1 cellular context compared by ENCODE assay signal in the genomic region with DNA sequence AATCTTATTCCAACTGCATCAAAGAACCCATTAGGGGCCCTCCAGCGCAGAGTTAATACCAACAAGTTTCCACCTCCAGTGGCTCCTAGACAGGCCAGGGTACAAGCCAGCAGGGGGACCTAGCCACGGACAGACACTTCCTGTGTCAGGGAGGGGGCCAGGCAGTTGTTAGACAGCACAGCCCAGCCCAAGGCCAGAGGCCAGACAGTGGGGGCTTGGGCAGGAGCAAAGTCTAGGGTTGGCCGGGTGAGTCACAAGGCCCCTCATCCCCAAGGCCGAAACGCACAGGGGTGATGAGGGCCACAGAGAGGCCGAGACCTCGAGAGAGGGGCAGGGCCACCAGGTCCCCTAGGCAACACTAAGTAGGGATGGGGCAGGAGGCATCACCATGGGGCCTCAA.
TF ChIP-seq lines count a peak whose summit lies in the region.

No MANE protein-coding gene starts in this region.

TF ChIP-seq in HepG2, 621 proteins besides CTCF, POLR2A, EP300 and RAD21 (continued from another document and continues in another):
- TF ChIP-seq, protein P1, sequence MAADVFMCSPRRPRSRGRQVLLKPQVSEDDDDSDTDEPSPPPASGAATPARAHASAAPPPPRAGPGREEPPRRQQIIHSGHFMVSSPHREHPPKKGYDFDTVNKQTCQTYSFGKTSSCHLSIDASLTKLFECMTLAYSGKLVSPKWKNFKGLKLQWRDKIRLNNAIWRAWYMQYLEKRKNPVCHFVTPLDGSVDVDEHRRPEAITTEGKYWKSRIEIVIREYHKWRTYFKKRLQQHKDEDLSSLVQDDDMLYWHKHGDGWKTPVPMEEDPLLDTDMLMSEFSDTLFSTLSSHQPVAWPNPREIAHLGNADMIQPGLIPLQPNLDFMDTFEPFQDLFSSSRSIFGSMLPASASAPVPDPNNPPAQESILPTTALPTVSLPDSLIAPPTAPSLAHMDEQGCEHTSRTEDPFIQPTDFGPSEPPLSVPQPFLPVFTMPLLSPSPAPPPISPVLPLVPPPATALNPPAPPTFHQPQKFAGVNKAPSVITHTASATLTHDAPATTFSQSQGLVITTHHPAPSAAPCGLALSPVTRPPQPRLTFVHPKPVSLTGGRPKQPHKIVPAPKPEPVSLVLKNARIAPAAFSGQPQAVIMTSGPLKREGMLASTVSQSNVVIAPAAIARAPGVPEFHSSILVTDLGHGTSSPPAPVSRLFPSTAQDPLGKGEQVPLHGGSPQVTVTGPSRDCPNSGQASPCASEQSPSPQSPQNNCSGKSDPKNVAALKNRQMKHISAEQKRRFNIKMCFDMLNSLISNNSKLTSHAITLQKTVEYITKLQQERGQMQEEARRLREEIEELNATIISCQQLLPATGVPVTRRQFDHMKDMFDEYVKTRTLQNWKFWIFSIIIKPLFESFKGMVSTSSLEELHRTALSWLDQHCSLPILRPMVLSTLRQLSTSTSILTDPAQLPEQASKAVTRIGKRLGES (CRISPR knock-in tag; IDR thresholded peaks at IDR 0.05; ENCODE audit: borderline replicate concordance), result no peak
- TF ChIP-seq DMAP1 (CRISPR knock-in tag; IDR thresholded peaks at IDR 0.05) (no peak), ISX (CRISPR knock-in tag; conservative IDR thresholded peaks at IDR 0.05) (no peak), ONECUT2 (CRISPR knock-in tag; IDR thresholded peaks at IDR 0.05) (no peak), ZEB1 (IDR thresholded peaks at IDR 0.05; ENCODE audit: insufficient replicate concordance, low read depth) (no peak), SNRNP70 (IDR thresholded peaks at IDR 0.05; ENCODE audit: low read depth, low read length) (no peak), ZNF282 (IDR thresholded peaks at IDR 0.05; ENCODE audit: partially characterized antibody) (no peak), NFE2L2 (IDR thresholded peaks at IDR 0.05; ENCODE audit: low read length) (no peak), FOXC1 (CRISPR knock-in tag; IDR thresholded peaks at IDR 0.05; ENCODE audit: borderline replicate concordance) (no peak), FLYWCH1 (CRISPR knock-in tag; IDR thresholded peaks at IDR 0.05) (no peak), ZNF136 (CRISPR knock-in tag; IDR thresholded peaks at IDR 0.05; ENCODE audit: low read depth) (no peak), ZNF879 (CRISPR knock-in tag; IDR thresholded peaks at IDR 0.05) (no peak), ZNF558 (CRISPR knock-in tag; IDR thresholded peaks at IDR 0.05; ENCODE audit: borderline replicate concordance) (no peak), ZNF230 (CRISPR knock-in tag; IDR thresholded peaks at IDR 0.05) (no peak), ARNT2 (CRISPR knock-in tag; IDR thresholded peaks at IDR 0.05; ENCODE audit: low read depth) (no peak), U2AF2 (IDR thresholded peaks at IDR 0.05; ENCODE audit: low read depth, low read length) (no peak), ZBTB20 (CRISPR knock-in tag; IDR thresholded peaks at IDR 0.05; ENCODE audit: borderline replicate concordance, low read depth) (peak; percentile 51; the same call in 1 of the 2 replicates), ZC3H4 (CRISPR knock-in tag; IDR thresholded peaks at IDR 0.05; ENCODE audit: borderline replicate concordance) (no peak), RFXANK (CRISPR knock-in tag; IDR thresholded peaks at IDR 0.05) (no peak), SMC3 (IDR thresholded peaks at IDR 0.05; ENCODE audit: low read length) (no peak), JUN (CRISPR knock-in tag; IDR thresholded peaks at IDR 0.05) (peak; percentile 87; the same call in 1 of the 2 replicates), HOXA9 (CRISPR knock-in tag; IDR thresholded peaks at IDR 0.05; ENCODE audit: borderline replicate concordance) (no peak)
- TF ChIP-seq, protein P2, sequence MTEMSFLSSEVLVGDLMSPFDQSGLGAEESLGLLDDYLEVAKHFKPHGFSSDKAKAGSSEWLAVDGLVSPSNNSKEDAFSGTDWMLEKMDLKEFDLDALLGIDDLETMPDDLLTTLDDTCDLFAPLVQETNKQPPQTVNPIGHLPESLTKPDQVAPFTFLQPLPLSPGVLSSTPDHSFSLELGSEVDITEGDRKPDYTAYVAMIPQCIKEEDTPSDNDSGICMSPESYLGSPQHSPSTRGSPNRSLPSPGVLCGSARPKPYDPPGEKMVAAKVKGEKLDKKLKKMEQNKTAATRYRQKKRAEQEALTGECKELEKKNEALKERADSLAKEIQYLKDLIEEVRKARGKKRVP (CRISPR knock-in tag; IDR thresholded peaks at IDR 0.05), result no peak
- TF ChIP-seq, protein P3, sequence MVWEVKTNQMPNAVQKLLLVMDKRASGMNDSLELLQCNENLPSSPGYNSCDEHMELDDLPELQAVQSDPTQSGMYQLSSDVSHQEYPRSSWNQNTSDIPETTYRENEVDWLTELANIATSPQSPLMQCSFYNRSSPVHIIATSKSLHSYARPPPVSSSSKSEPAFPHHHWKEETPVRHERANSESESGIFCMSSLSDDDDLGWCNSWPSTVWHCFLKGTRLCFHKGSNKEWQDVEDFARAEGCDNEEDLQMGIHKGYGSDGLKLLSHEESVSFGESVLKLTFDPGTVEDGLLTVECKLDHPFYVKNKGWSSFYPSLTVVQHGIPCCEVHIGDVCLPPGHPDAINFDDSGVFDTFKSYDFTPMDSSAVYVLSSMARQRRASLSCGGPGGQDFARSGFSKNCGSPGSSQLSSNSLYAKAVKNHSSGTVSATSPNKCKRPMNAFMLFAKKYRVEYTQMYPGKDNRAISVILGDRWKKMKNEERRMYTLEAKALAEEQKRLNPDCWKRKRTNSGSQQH (CRISPR knock-in tag; IDR thresholded peaks at IDR 0.05; ENCODE audit: low read depth), result no peak
- TF ChIP-seq, protein P4, sequence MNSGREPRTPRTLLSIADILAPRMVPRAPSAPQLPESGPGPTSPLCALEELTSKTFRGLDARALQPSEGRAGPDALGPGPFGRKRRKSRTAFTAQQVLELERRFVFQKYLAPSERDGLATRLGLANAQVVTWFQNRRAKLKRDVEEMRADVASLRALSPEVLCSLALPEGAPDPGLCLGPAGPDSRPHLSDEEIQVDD (CRISPR knock-in tag; IDR thresholded peaks at IDR 0.05; ENCODE audit: borderline replicate concordance), result no peak
- TF ChIP-seq, protein P5, sequence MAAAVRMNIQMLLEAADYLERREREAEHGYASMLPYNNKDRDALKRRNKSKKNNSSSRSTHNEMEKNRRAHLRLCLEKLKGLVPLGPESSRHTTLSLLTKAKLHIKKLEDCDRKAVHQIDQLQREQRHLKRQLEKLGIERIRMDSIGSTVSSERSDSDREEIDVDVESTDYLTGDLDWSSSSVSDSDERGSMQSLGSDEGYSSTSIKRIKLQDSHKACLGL (CRISPR knock-in tag; IDR thresholded peaks at IDR 0.05), result no peak
- TF ChIP-seq, protein P6, sequence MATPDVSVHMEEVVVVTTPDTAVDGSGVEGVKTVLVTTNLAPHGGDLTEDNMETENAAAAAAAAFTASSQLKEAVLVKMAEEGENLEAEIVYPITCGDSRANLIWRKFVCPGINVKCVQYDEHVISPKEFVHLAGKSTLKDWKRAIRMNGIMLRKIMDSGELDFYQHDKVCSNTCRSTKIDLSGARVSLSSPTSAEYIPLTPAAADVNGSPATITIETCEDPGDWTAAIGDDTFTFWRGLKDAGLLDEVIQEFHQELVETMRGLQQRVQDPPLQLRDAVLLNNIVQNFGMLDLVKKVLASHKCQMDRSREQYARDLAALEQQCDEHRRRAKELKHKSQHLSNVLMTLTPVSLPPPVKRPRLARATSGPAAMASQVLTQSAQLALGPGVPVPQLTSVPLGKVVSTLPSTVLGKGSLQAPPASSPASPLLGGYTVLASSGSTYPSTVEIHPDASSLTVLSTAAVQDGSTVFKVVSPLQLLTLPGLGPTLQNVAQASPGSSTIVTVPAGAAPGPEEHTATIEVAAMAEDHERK (CRISPR knock-in tag; IDR thresholded peaks at IDR 0.05; ENCODE audit: low read depth), result no peak
- TF ChIP-seq, protein P7, sequence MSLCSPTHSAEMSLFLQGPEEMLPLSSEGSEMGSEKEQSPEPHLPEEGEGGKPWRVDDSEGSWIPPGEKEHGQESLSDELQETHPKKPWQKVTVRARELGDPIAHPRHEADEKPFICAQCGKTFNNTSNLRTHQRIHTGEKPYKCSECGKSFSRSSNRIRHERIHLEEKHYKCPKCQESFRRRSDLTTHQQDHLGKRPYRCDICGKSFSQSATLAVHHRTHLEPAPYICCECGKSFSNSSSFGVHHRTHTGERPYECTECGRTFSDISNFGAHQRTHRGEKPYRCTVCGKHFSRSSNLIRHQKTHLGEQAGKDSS (CRISPR knock-in tag; IDR thresholded peaks at IDR 0.05; ENCODE audit: borderline replicate concordance, low read depth), result peak; percentile 63; the same call in 1 of the 2 replicates
- TF ChIP-seq, protein P8, sequence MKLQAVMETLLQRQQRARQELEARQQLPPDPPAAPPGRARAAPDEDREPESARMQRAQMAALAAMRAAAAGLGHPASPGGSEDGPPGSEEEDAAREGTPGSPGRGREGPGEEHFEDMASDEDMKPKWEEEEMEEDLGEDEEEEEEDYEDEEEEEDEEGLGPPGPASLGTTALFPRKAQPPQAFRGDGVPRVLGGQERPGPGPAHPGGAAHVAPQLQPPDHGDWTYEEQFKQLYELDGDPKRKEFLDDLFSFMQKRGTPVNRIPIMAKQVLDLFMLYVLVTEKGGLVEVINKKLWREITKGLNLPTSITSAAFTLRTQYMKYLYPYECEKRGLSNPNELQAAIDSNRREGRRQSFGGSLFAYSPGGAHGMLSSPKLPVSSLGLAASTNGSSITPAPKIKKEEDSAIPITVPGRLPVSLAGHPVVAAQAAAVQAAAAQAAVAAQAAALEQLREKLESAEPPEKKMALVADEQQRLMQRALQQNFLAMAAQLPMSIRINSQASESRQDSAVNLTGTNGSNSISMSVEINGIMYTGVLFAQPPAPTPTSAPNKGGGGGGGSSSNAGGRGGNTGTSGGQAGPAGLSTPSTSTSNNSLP (IDR thresholded peaks at IDR 0.05; ENCODE audit: low read depth, low read length), result no peak
- TF ChIP-seq, protein P9, sequence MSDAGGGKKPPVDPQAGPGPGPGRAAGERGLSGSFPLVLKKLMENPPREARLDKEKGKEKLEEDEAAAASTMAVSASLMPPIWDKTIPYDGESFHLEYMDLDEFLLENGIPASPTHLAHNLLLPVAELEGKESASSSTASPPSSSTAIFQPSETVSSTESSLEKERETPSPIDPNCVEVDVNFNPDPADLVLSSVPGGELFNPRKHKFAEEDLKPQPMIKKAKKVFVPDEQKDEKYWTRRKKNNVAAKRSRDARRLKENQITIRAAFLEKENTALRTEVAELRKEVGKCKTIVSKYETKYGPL (CRISPR knock-in tag; IDR thresholded peaks at IDR 0.05), result no peak
- TF ChIP-seq, protein P10, sequence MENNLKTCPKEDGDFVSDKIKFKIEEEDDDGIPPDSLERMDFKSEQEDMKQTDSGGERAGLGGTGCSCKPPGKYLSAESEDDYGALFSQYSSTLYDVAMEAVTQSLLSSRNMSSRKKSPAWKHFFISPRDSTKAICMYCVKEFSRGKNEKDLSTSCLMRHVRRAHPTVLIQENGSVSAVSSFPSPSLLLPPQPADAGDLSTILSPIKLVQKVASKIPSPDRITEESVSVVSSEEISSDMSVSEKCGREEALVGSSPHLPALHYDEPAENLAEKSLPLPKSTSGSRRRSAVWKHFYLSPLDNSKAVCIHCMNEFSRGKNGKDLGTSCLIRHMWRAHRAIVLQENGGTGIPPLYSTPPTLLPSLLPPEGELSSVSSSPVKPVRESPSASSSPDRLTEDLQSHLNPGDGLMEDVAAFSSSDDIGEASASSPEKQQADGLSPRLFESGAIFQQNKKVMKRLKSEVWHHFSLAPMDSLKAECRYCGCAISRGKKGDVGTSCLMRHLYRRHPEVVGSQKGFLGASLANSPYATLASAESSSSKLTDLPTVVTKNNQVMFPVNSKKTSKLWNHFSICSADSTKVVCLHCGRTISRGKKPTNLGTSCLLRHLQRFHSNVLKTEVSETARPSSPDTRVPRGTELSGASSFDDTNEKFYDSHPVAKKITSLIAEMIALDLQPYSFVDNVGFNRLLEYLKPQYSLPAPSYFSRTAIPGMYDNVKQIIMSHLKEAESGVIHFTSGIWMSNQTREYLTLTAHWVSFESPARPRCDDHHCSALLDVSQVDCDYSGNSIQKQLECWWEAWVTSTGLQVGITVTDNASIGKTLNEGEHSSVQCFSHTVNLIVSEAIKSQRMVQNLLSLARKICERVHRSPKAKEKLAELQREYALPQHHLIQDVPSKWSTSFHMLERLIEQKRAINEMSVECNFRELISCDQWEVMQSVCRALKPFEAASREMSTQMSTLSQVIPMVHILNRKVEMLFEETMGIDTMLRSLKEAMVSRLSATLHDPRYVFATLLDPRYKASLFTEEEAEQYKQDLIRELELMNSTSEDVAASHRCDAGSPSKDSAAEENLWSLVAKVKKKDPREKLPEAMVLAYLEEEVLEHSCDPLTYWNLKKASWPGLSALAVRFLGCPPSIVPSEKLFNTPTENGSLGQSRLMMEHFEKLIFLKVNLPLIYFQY (CRISPR knock-in tag; IDR thresholded peaks at IDR 0.05; ENCODE audit: borderline replicate concordance), result no peak
- TF ChIP-seq, protein P11, sequence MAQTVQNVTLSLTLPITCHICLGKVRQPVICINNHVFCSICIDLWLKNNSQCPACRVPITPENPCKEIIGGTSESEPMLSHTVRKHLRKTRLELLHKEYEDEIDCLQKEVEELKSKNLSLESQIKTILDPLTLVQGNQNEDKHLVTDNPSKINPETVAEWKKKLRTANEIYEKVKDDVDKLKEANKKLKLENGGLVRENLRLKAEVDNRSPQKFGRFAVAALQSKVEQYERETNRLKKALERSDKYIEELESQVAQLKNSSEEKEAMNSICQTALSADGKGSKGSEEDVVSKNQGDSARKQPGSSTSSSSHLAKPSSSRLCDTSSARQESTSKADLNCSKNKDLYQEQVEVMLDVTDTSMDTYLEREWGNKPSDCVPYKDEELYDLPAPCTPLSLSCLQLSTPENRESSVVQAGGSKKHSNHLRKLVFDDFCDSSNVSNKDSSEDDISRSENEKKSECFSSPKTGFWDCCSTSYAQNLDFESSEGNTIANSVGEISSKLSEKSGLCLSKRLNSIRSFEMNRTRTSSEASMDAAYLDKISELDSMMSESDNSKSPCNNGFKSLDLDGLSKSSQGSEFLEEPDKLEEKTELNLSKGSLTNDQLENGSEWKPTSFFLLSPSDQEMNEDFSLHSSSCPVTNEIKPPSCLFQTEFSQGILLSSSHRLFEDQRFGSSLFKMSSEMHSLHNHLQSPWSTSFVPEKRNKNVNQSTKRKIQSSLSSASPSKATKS (CRISPR knock-in tag; IDR thresholded peaks at IDR 0.05), result no peak
- TF ChIP-seq, protein P12, sequence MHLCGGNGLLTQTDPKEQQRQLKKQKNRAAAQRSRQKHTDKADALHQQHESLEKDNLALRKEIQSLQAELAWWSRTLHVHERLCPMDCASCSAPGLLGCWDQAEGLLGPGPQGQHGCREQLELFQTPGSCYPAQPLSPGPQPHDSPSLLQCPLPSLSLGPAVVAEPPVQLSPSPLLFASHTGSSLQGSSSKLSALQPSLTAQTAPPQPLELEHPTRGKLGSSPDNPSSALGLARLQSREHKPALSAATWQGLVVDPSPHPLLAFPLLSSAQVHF (CRISPR knock-in tag; IDR thresholded peaks at IDR 0.05), result no peak
- TF ChIP-seq, protein P13, sequence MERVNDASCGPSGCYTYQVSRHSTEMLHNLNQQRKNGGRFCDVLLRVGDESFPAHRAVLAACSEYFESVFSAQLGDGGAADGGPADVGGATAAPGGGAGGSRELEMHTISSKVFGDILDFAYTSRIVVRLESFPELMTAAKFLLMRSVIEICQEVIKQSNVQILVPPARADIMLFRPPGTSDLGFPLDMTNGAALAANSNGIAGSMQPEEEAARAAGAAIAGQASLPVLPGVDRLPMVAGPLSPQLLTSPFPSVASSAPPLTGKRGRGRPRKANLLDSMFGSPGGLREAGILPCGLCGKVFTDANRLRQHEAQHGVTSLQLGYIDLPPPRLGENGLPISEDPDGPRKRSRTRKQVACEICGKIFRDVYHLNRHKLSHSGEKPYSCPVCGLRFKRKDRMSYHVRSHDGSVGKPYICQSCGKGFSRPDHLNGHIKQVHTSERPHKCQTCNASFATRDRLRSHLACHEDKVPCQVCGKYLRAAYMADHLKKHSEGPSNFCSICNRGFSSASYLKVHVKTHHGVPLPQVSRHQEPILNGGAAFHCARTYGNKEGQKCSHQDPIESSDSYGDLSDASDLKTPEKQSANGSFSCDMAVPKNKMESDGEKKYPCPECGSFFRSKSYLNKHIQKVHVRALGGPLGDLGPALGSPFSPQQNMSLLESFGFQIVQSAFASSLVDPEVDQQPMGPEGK (CRISPR knock-in tag; IDR thresholded peaks at IDR 0.05), result peak; percentile 93
